ENCODE assay signal across 25 cellular contexts in genomic region chr12:57654042-57654441, GRCh38. TPM values are rescaled to one million over a fixed set of nuclear protein-coding genes. Genes with fewer than 3 reads are reported as not detected.
"Had no signal": no experiment of that assay in that cellular context is flagged by ENCODE, and none has a peak within 500 bp of the region (broad histone marks: within the 10 kb centered on the region; RNA-seq: fewer than 3 reads in every experiment).

No MANE protein-coding gene starts in this region.

- H3K4me3 ChIP-seq: colonic mucosa, esophagus muscularis mucosa, gastrocnemius medialis, heart right ventricle, left lung, lower lobe of right lung, mucosa of descending colon had no signal

- DNase-seq: colonic mucosa; cortex of kidney; effector CD8-positive, alpha-beta T cell; effector memory CD8-positive, alpha-beta T cell; endodermal cell; foreskin melanocyte; gastrocnemius medialis; glutamatergic neuron; head of caudate nucleus; heart right ventricle; hippocampal formation; left cardiac atrium; left lung; left ventricle myocardium superior; lower lobe of right lung; mesenchymal stem cell; mucosa of descending colon; naive B cell had no signal

- H3K4me1 Mint-ChIP-seq: endodermal cell, mesothelial cell of epicardium, naive B cell had no signal

- H3K4me1 ChIP-seq: colonic mucosa, gastrocnemius medialis, heart right ventricle, left lung had no signal

- H3K9me3 Mint-ChIP-seq: dendritic cell treated with granulocyte-macrophage colony-stimulating factor and Interleukin-4, amounts not matched to agents 40 ng/mL and 50 ng/mL, for 4 days had no signal

- H3K36me3 Mint-ChIP-seq: mesothelial cell of epicardium, naive B cell had no signal

- H3K27me3 ChIP-seq: colonic mucosa, gastrocnemius medialis, left lung had no signal

- H3K36me3 ChIP-seq: colonic mucosa, esophagus muscularis mucosa, gastrocnemius medialis, heart right ventricle, left lung, lower lobe of right lung had no signal

- FAIRE-seq: endometrium, islet of Langerhans, keratinocyte had no signal

- H3K27ac ChIP-seq: colonic mucosa, esophagus muscularis mucosa, gastrocnemius medialis, heart right ventricle, left lung, lower lobe of right lung had no signal

- H3K9me3 ChIP-seq: colonic mucosa, esophagus muscularis mucosa, gastrocnemius medialis, lower lobe of right lung, mucosa of descending colon had no signal

- H3K4me3 Mint-ChIP-seq: dendritic cell treated with granulocyte-macrophage colony-stimulating factor and Interleukin-4, amounts not matched to agents 40 ng/mL and 50 ng/mL, for 4 days; effector memory CD8-positive, alpha-beta T cell; endodermal cell; mesothelial cell of epicardium; naive B cell had no signal

- H3K27ac Mint-ChIP-seq: dendritic cell treated with granulocyte-macrophage colony-stimulating factor and Interleukin-4, amounts not matched to agents 40 ng/mL and 50 ng/mL, for 4 days; effector memory CD8-positive, alpha-beta T cell; endodermal cell; mesothelial cell of epicardium; naive B cell had no signal

- ATAC-seq: effector memory CD8-positive, alpha-beta T cell; gastrocnemius medialis; heart right ventricle; left cardiac atrium; left lung; left ventricle myocardium superior; lower lobe of right lung; mucosa of descending colon had no signal

RNA-seq across cellular contexts. Expression of gene B4GALNT1, which starts 21.0 kb away (rescaled TPM):
- total RNA-seq: lung microvascular endothelial cell had no signal
